ENCODE assay signal across 24 cellular contexts in the genomic region with DNA sequence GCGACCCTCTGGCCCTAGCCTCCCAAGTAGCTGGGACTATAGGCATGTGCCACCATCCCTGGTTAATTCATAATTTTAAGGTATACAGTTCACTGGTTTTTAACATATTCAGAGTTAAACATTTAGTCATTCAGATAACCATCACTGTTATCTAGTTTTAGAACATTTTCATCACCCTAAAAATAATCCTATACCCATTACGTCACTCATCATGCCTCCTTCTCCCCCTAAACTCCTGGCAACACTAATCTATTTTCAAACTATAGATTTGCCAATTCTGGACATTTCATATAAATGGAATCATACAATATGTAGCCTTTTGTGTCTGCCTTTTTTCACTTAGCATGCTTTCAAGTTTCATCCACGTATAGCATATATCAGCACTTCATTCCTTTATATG.
"Had no signal": no experiment of that assay in that cellular context is flagged by ENCODE, and none has a peak within 500 bp of the region (broad histone marks: within the 10 kb centered on the region; RNA-seq: fewer than 3 reads in every experiment).

No MANE protein-coding gene starts in this region.

- H3K4me1 ChIP-seq: colonic mucosa, esophagus squamous epithelium, gastrocnemius medialis, heart right ventricle, left lung, lower lobe of right lung had no signal

- H3K36me3 ChIP-seq: colonic mucosa, esophagus squamous epithelium, gastrocnemius medialis, heart right ventricle, left lung, lower lobe of right lung had no signal

- ATAC-seq: effector memory CD8-positive, alpha-beta T cell; esophagus mucosa; gastrocnemius medialis; heart right ventricle; left cardiac atrium; left lung; left ventricle myocardium superior; lower lobe of right lung had no signal

- DNase-seq: colonic mucosa; cortex of kidney; effector CD8-positive, alpha-beta T cell; effector memory CD8-positive, alpha-beta T cell; endodermal cell; erythroblast; esophagus squamous epithelium; foreskin melanocyte; gastrocnemius medialis; glutamatergic neuron; head of caudate nucleus; heart right ventricle; hippocampal formation; left cardiac atrium; left lung; left ventricle myocardium superior; lower lobe of right lung; mesenchymal stem cell; midbrain had no signal

- H3K9me3 ChIP-seq: colonic mucosa, esophagus squamous epithelium, gastrocnemius medialis, left lung, lower lobe of right lung had no signal

- H3K27ac ChIP-seq: colonic mucosa, epithelial cell of prostate, esophagus squamous epithelium, gastrocnemius medialis, heart right ventricle, left lung, lower lobe of right lung had no signal

- FAIRE-seq: endometrium, islet of Langerhans, keratinocyte had no signal

- H3K27me3 ChIP-seq: colonic mucosa, esophagus squamous epithelium, gastrocnemius medialis, heart right ventricle, left lung had no signal

- H3K4me3 ChIP-seq: colonic mucosa, esophagus squamous epithelium, gastrocnemius medialis, heart right ventricle, left lung, lower lobe of right lung had no signal
